ENCODE assay signal across 3 cellular contexts in genomic region chr16:4987250-4987579, GRCh38.
TF ChIP-seq lines count a peak whose summit lies in the region.

No MANE protein-coding gene starts in this region.

TF ChIP-seq in A549, 52 proteins besides CTCF, POLR2A, EP300 and RAD21 (continued from another document):
- TF ChIP-seq RFX5 (IDR thresholded peaks at IDR 0.05) (no peak), CBX2 (IDR thresholded peaks at IDR 0.05; ENCODE audit: borderline replicate concordance, low read depth) (no peak), ZNF302 (CRISPR knock-in tag; IDR thresholded peaks at IDR 0.05) (no peak), POLR2AphosphoS2 (conservative IDR thresholded peaks at IDR 0.05; ENCODE audit: low read length) (no peak), ZC3H11A (IDR thresholded peaks at IDR 0.05) (no peak), TFCP2L1 (CRISPR knock-in tag; IDR thresholded peaks at IDR 0.05) (no peak), RCOR1 (IDR thresholded peaks at IDR 0.05; ENCODE audit: low read depth, low read length) (no peak), FOSL2 (IDR thresholded peaks at IDR 0.05) (no peak), FOSL2 (CRISPR knock-in tag; IDR thresholded peaks at IDR 0.05) (no peak), PHF8 (IDR thresholded peaks at IDR 0.05; ENCODE audit: borderline replicate concordance, low read depth) (no peak), FOXS1 (CRISPR knock-in tag; IDR thresholded peaks at IDR 0.05) (no peak), E2F6 (IDR thresholded peaks at IDR 0.05; ENCODE audit: borderline replicate concordance, low read depth) (no peak), FOSB (CRISPR knock-in tag; IDR thresholded peaks at IDR 0.05) (no peak), ZFP36 (IDR thresholded peaks at IDR 0.05; ENCODE audit: borderline replicate concordance, partially characterized antibody) (no peak)

TF ChIP-seq in HEK293, 187 proteins besides CTCF, POLR2A, EP300 and RAD21 (continued from another document):
- TF ChIP-seq PATZ1 (tag by site-specific recombination; IDR thresholded peaks at IDR 0.05) (0 out of 2 replicates have a peak, but pooled peaks have one; percentile 15), ZNF18 (tag by site-specific recombination; IDR thresholded peaks at IDR 0.05) (no peak), SALL2 (tag by site-specific recombination; IDR thresholded peaks at IDR 0.05; ENCODE audit: borderline replicate concordance) (no peak)

TF ChIP-seq in neural cell, 6 proteins besides CTCF, POLR2A, EP300 and RAD21:
- TF ChIP-seq REST (IDR thresholded peaks at IDR 0.05; ENCODE audit: borderline replicate concordance) (no peak), TAF1 (IDR thresholded peaks at IDR 0.05; ENCODE audit: low read depth) (no peak), SMC3 (conservative IDR thresholded peaks at IDR 0.05; ENCODE audit: poor library complexity) (no peak), POLR2AphosphoS5 (IDR thresholded peaks at IDR 0.05) (no peak), EZH2 (IDR thresholded peaks at IDR 0.05; ENCODE audit: borderline replicate concordance, insufficient read depth, low read length, poor library complexity, severe bottlenecking) (no peak), MXI1 (conservative IDR thresholded peaks at IDR 0.05; ENCODE audit: poor library complexity, severe bottlenecking) (no peak)
